Comparison of ENCODE assay signal across 30 cellular contexts in the genomic region with DNA sequence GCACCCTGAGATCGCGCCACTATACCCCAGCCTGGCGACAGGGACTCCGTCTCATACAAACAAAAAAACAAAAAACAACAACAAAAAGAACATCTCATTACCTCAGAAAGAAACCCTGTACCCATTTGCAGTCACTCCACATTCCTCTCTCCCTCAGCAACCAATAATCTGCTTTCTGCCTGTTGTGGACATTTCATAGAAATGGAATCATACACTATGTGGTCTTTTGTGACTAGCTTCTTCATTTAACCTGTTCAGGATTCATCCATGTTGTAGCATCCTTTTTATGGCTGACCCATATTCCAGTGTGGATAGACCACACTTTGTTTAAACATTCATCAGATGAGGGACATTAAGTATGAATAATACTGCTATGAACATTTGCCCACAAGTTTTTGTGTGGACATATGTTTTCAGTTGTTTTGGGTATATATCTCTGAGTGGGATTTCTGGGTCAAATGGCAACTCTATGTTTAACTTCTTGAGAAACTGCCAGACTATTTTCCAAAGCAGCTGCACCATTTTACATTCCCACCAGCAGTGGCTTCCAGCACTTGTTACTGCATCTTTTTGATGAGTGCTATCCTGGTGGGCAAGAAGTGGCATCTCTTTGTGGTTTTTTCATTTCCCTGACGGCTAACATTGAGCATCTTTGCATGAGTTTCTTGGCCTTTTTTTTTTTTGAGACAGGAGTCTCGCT. TPM values are rescaled to one million over a fixed set of nuclear protein-coding genes. Genes with fewer than 3 reads are reported as not detected.
A peak's percentile ranks its signal among the peaks of the same experiment; 100 is the strongest.
DNase-seq lines count a peak whose midpoint lies in the region; ATAC-seq and TF ChIP-seq lines count a peak whose summit lies in the region.
"Had no signal": no experiment of that assay in that cellular context is flagged by ENCODE, and none has a peak within 500 bp of the region (broad histone marks: within the 10 kb centered on the region; RNA-seq: fewer than 3 reads in every experiment).

No MANE protein-coding gene starts in this region.

- no peak overlapping the region for H3K9ac ChIP-seq in GM23248

- H3K4me1 Mint-ChIP-seq in chondrocyte (ENCODE audit: low read depth) = peaks cover 53% of the 10 kb centered on the region
- H3K4me1 Mint-ChIP-seq: immature natural killer cell had no signal

- H3K27ac Mint-ChIP-seq in chondrocyte (ENCODE audit: unreplicated experiment) = no peak overlapping the region
- H3K27ac Mint-ChIP-seq: activated CD4-positive, alpha-beta T cell treated with anti-CD3 and anti-CD28 coated beads for 36 hours; activated T-cell treated with anti-CD3 and anti-CD28 coated beads, Interleukin-2, amount 50 U/mL, for 24 hours; CD14-positive monocyte; HFFc6; T-helper 2 cell treated with Interferon-gamma antibody and Interleukin-4, amounts not matched to agents 5 μg/mL and 100 μg/mL, for 36 hours had no signal

- H3K4me1 ChIP-seq in GM23248 (ENCODE audit: insufficient read depth) = peaks cover 7% of the 10 kb centered on the region; the same call in 1 of the 2 replicates

- no peaks in the 10 kb centered on the region for H3K27me3 ChIP-seq in GM23248 (replicated peaks; ENCODE audit: insufficient read depth)
- H3K27me3 ChIP-seq: body of pancreas had no signal

- H4K20me1 ChIP-seq in GM23248 (ENCODE audit: insufficient read depth) = no peaks in the 10 kb centered on the region

- peaks cover 11% of the 10 kb centered on the region for H3F3A ChIP-seq in GM23248 (ENCODE audit: insufficient read depth)

- POLR2A ChIA-PET in AG04449 (lab: Yijun Ruan, JAX) = no interaction called here

- H3K9me3 ChIP-seq in GM23248 (ENCODE audit: low read depth) = no peaks in the 10 kb centered on the region
- H3K9me3 ChIP-seq: body of pancreas, gastroesophageal sphincter, thoracic aorta had no signal

- no peak overlapping the region for H3K4me3 Mint-ChIP-seq in chondrocyte (ENCODE audit: unreplicated experiment)
- H3K4me3 Mint-ChIP-seq: activated CD4-positive, alpha-beta T cell treated with anti-CD3 and anti-CD28 coated beads for 36 hours; activated T-cell treated with anti-CD3 and anti-CD28 coated beads, Interleukin-2, amount 50 U/mL, for 24 hours; HFFc6; immature natural killer cell; T-helper 2 cell treated with Interferon-gamma antibody and Interleukin-4, amounts not matched to agents 5 μg/mL and 100 μg/mL, for 36 hours had no signal

- in situ Hi-C loops in GM23248 (cut with MboI) = no loop called here

- no peak for ATAC-seq in HG03045 (IDR thresholded peaks at IDR 0.05; ENCODE audit: unreplicated experiment)
- ATAC-seq: activated CD4-positive, alpha-beta T cell treated with anti-CD3 and anti-CD28 coated beads for 36 hours; body of pancreas; gastroesophageal sphincter; stimulated activated naive CD8-positive, alpha-beta T cell treated with anti-CD3 and anti-CD28 coated beads, Interleukin-15, Interleukin-2, amounts not matched to agents 100 U/mL and 50 U/mL, for 24 hours had no signal

- CTCF ChIA-PET in AG04449 (lab: Yijun Ruan, JAX) = interaction anchor here (2.2 kb wide), 1 partner anchor 8 kb away, joined by 16 read pairs; no protein-coding TSS in a partner anchor

- no peaks in the 10 kb centered on the region for H3K9me2 ChIP-seq in GM23248 (ENCODE audit: insufficient read depth)

- no peak overlapping the region for H3K27ac ChIP-seq in GM23248
- H3K27ac ChIP-seq: body of pancreas, gastroesophageal sphincter, PC-9, skin epidermis, thoracic aorta had no signal

- no peaks in the 10 kb centered on the region for H3K36me3 ChIP-seq in GM23248 (ENCODE audit: low read depth)
- H3K36me3 ChIP-seq: gastroesophageal sphincter, thoracic aorta had no signal

- no peaks in the 10 kb centered on the region for H3K27me3 Mint-ChIP-seq in chondrocyte (ENCODE audit: low read depth)
- H3K27me3 Mint-ChIP-seq: activated CD4-positive, alpha-beta T cell treated with anti-CD3 and anti-CD28 coated beads for 36 hours; activated T-cell treated with anti-CD3 and anti-CD28 coated beads, Interleukin-2, amount 50 U/mL, for 24 hours had no signal

- no peak overlapping the region for H2AFZ ChIP-seq in GM23248
- H2AFZ ChIP-seq: PC-9 had no signal

- no peak overlapping the region for H3K4me2 ChIP-seq in GM23248 (ENCODE audit: unreplicated experiment)

- H3K4me3 ChIP-seq in AG04449 (ENCODE audit: low read depth, low read length) (no peak overlapping the region), GM23248 (no peak overlapping the region), foreskin fibroblast (ENCODE audit: low read depth in 1 of 2, low read length in 2 of 2) (no peak overlapping the region)
- H3K4me3 ChIP-seq: body of pancreas, gastroesophageal sphincter, PC-9, skin epidermis, thoracic aorta had no signal

- no peaks in the 10 kb centered on the region for H3K9me3 Mint-ChIP-seq in chondrocyte (ENCODE audit: low read depth)
- H3K9me3 Mint-ChIP-seq: activated T-cell treated with anti-CD3 and anti-CD28 coated beads, Interleukin-2, amount 50 U/mL, for 24 hours; HFFc6; immature natural killer cell; T-helper 2 cell treated with Interferon-gamma antibody and Interleukin-4, amounts not matched to agents 5 μg/mL and 100 μg/mL, for 36 hours had no signal

- TF ChIP-seq CTCF in AG04449 (IDR thresholded peaks at IDR 0.05; ENCODE audit: insufficient read depth, low read length, missing control alignments) (peak; percentile 15), chondrocyte (IDR thresholded peaks at IDR 0.05) (peak; percentile 37), foreskin fibroblast (IDR thresholded peaks at IDR 0.05; ENCODE audit: low read depth, low read length) (no peak)

- no peaks in the 10 kb centered on the region for H3K36me3 Mint-ChIP-seq in chondrocyte (ENCODE audit: low read depth)
- H3K36me3 Mint-ChIP-seq: CD14-positive monocyte, immature natural killer cell had no signal

- H3K79me2 ChIP-seq in GM23248 (ENCODE audit: insufficient read depth) = no peaks in the 10 kb centered on the region

- WGBS in GM23248 (ENCODE audit: low coverage in 1 of 2, low lambda C conversion rate in 2 of 2, missing lambda C conversion rate in 2 of 2), 2 experiments = 70 to 77% methylated on average over 6 of the region's 6 CpGs

- DNase-seq in AG04449 (ENCODE audit: low read depth, low spot score) (no peak), GM23248 (peak; percentile 15), chondrocyte (ENCODE audit: low spot score) (no peak), foreskin fibroblast (peak; percentile 40 to 77), ureter (ENCODE audit: low spot score) (no peak), occipital lobe (lab: John Stamatoyannopoulos, UW) (no peak), NCI-H2227 treated with DMSO at 0.1 percent for 48 hours (lab: John Stamatoyannopoulos, UW) (no peak)
- DNase-seq: activated CD4-positive, alpha-beta T cell treated with anti-CD3 and anti-CD28 coated beads for 36 hours; activated naive CD4-positive, alpha-beta T cell; activated T-cell treated with anti-CD3 and anti-CD28 coated beads, Interleukin-2, amount 50 U/mL, for 24 hours; body of pancreas; cerebellar nuclear complex; DND-41; HFFc6; hypothalamus; immature natural killer cell; left colon; NCI-H1048; NCI-H187; NCI-H524 treated with DMSO at 0.1 percent for 48 hours; nucleus accumbens; PC-9; SHP77; stimulated activated naive CD8-positive, alpha-beta T cell treated with anti-CD3 and anti-CD28 coated beads, Interleukin-15, Interleukin-2, amounts not matched to agents 100 U/mL and 50 U/mL, for 24 hours had no signal

RNA-seq across cellular contexts. Expression of a gene that starts 5.9 kb away (rescaled TPM):
- total RNA-seq in GM23248 (2014; rRNA removed; shearing (Covaris generic)) = 13.0 and 15.6 TPM in 2 replicates
- 3.2 and 3.4 TPM in 2 replicates for polyA plus RNA-seq in GM23248 (2016; fragmentation: Nextera tagmentation; extraction: Ambion mirVana)
- total RNA-seq in chondrocyte = 19.6 to 25.2 TPM (median 23.7 TPM) in 3 replicates
- 21.9 TPM for total RNA-seq in ureter
- total RNA-seq in occipital lobe = 13.1 TPM

Comparison
In these comparisons a context has a peak if more than half of its experiments do, and no peak if none do; other contexts are left out.
1. DNase-seq: peak in GM23248 (single experiment) and foreskin fibroblast (2 of 2); none in AG04449 (single experiment), chondrocyte (single experiment), ureter (single experiment), occipital lobe (single experiment) and NCI-H2227 treated with DMSO at 0.1 percent for 48 hours (single experiment).